Comparison of ENCODE assay signal across 1 cellular context in the genomic region with DNA sequence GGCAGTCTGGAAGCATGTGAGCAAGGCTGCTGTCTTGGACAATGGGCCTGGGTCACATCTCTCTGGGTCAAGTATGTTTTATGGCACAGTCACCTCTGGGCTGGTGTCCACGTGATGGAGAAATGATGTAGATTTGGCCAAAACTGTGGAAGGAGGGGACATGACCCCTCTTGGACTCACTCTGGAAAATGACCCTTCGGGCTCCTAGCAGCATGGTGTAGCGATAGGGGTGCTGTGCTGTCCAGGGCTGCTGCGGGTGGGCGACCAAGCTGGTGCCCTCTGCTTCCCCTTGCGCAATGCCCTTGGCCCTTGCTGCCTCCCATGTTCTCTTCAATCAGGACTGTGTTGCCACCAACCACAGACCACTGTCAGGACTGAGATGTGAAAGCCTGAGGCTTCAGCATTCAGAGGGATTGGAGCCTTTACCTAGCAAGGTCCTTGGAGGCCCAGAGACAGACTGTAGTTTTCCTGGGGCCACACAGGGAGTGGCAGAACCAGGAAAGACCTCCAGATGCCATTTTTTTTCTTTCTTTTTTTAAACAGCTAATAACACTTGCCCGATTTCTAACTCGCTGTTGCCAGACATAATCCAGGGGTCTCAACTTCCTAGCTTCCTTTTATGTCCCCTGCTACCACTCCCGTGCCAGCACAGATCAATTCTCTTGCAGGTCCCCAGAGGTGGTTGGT.
A peak's percentile ranks its signal among the peaks of the same experiment; 100 is the strongest.
TF ChIP-seq lines count a peak whose summit lies in the region.

No MANE protein-coding gene starts in this region.

TF ChIP-seq in Ishikawa, 13 proteins besides CTCF, POLR2A, EP300 and RAD21:
- TF ChIP-seq CEBPB (IDR thresholded peaks at IDR 0.05) (0 out of 2 replicates have a peak, but pooled peaks have one; percentile 7), ZBTB7A (IDR thresholded peaks at IDR 0.05; ENCODE audit: low read depth) (no peak)
